11 cellular contexts compared by ENCODE assay signal in genomic region chr1:180151508-180151907, GRCh38. TPM values are rescaled to one million over a fixed set of nuclear protein-coding genes. Genes with fewer than 3 reads are reported as not detected.
DNase-seq lines count a peak whose midpoint lies in the region; ATAC-seq and TF ChIP-seq lines count a peak whose summit lies in the region.
"Had no signal": no experiment of that assay in that cellular context is flagged by ENCODE, and none has a peak within 500 bp of the region (broad histone marks: within the 10 kb centered on the region; RNA-seq: fewer than 3 reads in every experiment).

No MANE protein-coding gene starts in this region.

- DNase-seq in AG04449 (ENCODE audit: low read depth, low spot score) (peak; percentile 77), HS-27A (ENCODE audit: low read depth) (peak; percentile 95), SHP77 treated with DMSO at 0.1 percent for 48 hours (lab: John Stamatoyannopoulos, UW) (peak; percentile 46), foreskin keratinocyte (peak; percentile 87 to 94), 8988T (no peak), posterior vena cava (ENCODE audit: low spot score) (no peak), sigmoid colon (no peak), mesothelial cell of epicardium (ENCODE audit: low spot score in 2 of 2, unreplicated experiment in 2 of 2) (no peak)
- DNase-seq: activated CD8-positive, alpha-beta memory T cell treated with anti-CD3 and anti-CD28 coated beads, Interleukin-2, amount 50 U/mL, for 48 hours; CD4-positive, alpha-beta T cell; NCI-H510A treated with DMSO at 0.1 percent for 48 hours had no signal

- CTCF ChIA-PET in AG04449 (lab: Yijun Ruan, JAX): no interaction called here

- H3K4me1 ChIP-seq in foreskin keratinocyte: peaks cover 16% of the 10 kb centered on the region
- peaks cover 0 to 18% (median 16%) of the 10 kb centered on the region in 4 donors for H3K4me1 ChIP-seq in sigmoid colon

- H3K27ac Mint-ChIP-seq in mesothelial cell of epicardium: no peak overlapping the region
- H3K27ac Mint-ChIP-seq: CD4-positive, alpha-beta T cell had no signal

- H3K27me3 ChIP-seq in foreskin keratinocyte (no peaks in the 10 kb centered on the region), sigmoid colon (no peaks in the 10 kb centered on the region)

- ATAC-seq in foreskin keratinocyte: peak; percentile 38

- no peaks in the 10 kb centered on the region for H3K36me3 Mint-ChIP-seq in mesothelial cell of epicardium

- peaks cover 28% of the 10 kb centered on the region for H3K27me3 Mint-ChIP-seq in mesothelial cell of epicardium (ENCODE audit: low read depth)
- H3K27me3 Mint-ChIP-seq: CD4-positive, alpha-beta T cell had no signal

- H3K4me3 Mint-ChIP-seq in mesothelial cell of epicardium: no peak overlapping the region

- WGBS in sigmoid colon, 2 donors: 82 to 85% methylated on average over 3 of the region's 3 CpGs

- H3K36me3 ChIP-seq in sigmoid colon: no peaks in the 10 kb centered on the region

- peaks cover 11% of the 10 kb centered on the region for H3K4me1 Mint-ChIP-seq in mesothelial cell of epicardium

- TF ChIP-seq CTCF in AG04449 (IDR thresholded peaks at IDR 0.05; ENCODE audit: insufficient read depth, low read length, missing control alignments) (no peak), foreskin keratinocyte (conservative IDR thresholded peaks at IDR 0.05) (no peak), sigmoid colon (IDR thresholded peaks at IDR 0.05) (no peak), mesothelial cell of epicardium (IDR thresholded peaks at IDR 0.05; ENCODE audit: unreplicated experiment) (no peak)

- no peaks in the 10 kb centered on the region for H3K9me3 Mint-ChIP-seq in mesothelial cell of epicardium
- H3K9me3 Mint-ChIP-seq: CD4-positive, alpha-beta T cell had no signal

- H3K27ac ChIP-seq in foreskin keratinocyte: no peak overlapping the region
- no peak overlapping the region for H3K27ac ChIP-seq in sigmoid colon

- H3K4me3 ChIP-seq in AG04449 (ENCODE audit: low read depth, low read length) (no peak overlapping the region), sigmoid colon (no peak overlapping the region)

- no peak for TF ChIP-seq EP300 in sigmoid colon (IDR thresholded peaks at IDR 0.05)

- no peak for TF ChIP-seq POLR2A in sigmoid colon (IDR thresholded peaks at IDR 0.05)

- intact Hi-C loops in posterior vena cava (cut with DNase I): no loop called here
- intact Hi-C loops in sigmoid colon (cut with DNase I): loop anchor here (10.0 kb wide), 3 partner anchors 47 to 483 kb away; partner anchors contain the start of genes CEP350 and XPR1

- POLR2A ChIA-PET in AG04449 (lab: Yijun Ruan, JAX): interaction anchor here (0.6 kb wide), 1 partner anchor 55 kb away, joined by 4 read pairs; no protein-coding TSS in a partner anchor

- H3K9me3 ChIP-seq in sigmoid colon: no peaks in the 10 kb centered on the region

RNA-seq across cellular contexts. Expression of gene QSOX1, which starts 3.2 kb away (rescaled TPM):
- total RNA-seq in foreskin keratinocyte: 92.7 and 93.7 TPM in 2 replicates
- 103 and 107 TPM in 2 replicates for polyA plus RNA-seq in foreskin keratinocyte
- total RNA-seq in posterior vena cava: 100 to 1,000 TPM in 1 of 2 donors, 10 to 100 TPM in 1; 80.3 to 104 TPM
- total RNA-seq in sigmoid colon: 100 to 1,000 TPM in 1 of 4 donors, 10 to 100 TPM in 3; 64.5 to 102 (median 78.9) TPM
- 100 to 1,000 TPM in 1 of 3 donors, 10 to 100 TPM in 2; 26.4 to 175 (median 27.7) TPM for polyA plus RNA-seq in sigmoid colon
- 70.6 to 72.4 TPM (median 71.7 TPM) in 3 replicates for total RNA-seq in mesothelial cell of epicardium

Comparison
In these comparisons a context has a peak if more than half of its experiments do, and no peak if none do; other contexts are left out.
1. DNase-seq: peak in AG04449 (single experiment), HS-27A (single experiment), SHP77 treated with DMSO at 0.1 percent for 48 hours (single experiment) and foreskin keratinocyte (2 of 2); none in 8988T (single experiment), posterior vena cava (single experiment), sigmoid colon (single experiment) and mesothelial cell of epicardium (0 of 2).